In genomic region chr17:49920370-49920769, GRCh38 we compare ENCODE assay signal across 21 cellular contexts. TPM values are rescaled to one million over a fixed set of nuclear protein-coding genes. Genes with fewer than 3 reads are reported as not detected.
A peak's percentile ranks its signal among the peaks of the same experiment; 100 is the strongest.
DNase-seq lines count a peak whose midpoint lies in the region; ATAC-seq, FAIRE-seq and TF ChIP-seq lines count a peak whose summit lies in the region.
"Had no signal": no experiment of that assay in that cellular context is flagged by ENCODE, and none has a peak within 500 bp of the region (broad histone marks: within the 10 kb centered on the region; RNA-seq: fewer than 3 reads in every experiment).

No MANE protein-coding gene starts in this region.

- in situ Hi-C loops in K562 (cut with MboI), result no loop called here

- TF ChIP-seq POLR2A in K562 (conservative IDR thresholded peaks at IDR 0.05), result no peak
- no peak for TF ChIP-seq POLR2A in spleen (IDR thresholded peaks at IDR 0.05)

- peaks cover 49% of the 10 kb centered on the region for H3K27me3 Mint-ChIP-seq in progenitor cell of endocrine pancreas
- H3K27me3 Mint-ChIP-seq in glutamatergic neuron (ENCODE audit: unreplicated experiment), result peaks cover 8% of the 10 kb centered on the region

- H3K36me3 ChIP-seq in HEK293 (ENCODE audit: control insufficient read depth in 2 of 2, insufficient read depth in 1 of 2, low read length in 2 of 2) (no peaks in the 10 kb centered on the region), PC-3 (ENCODE audit: low read depth, low read length) (no peaks in the 10 kb centered on the region), K562 (ENCODE audit: control insufficient read depth, insufficient read depth, low read length) (no peaks in the 10 kb centered on the region), spleen (no peaks in the 10 kb centered on the region), small intestine (ENCODE audit: control insufficient read depth in 2 of 2, insufficient read depth in 2 of 2, low read length in 2 of 2) (no peaks in the 10 kb centered on the region)
- H3K36me3 ChIP-seq: BE2C had no signal

- no peaks in the 10 kb centered on the region for H3K9me1 ChIP-seq in K562 (ENCODE audit: control insufficient read depth, insufficient read depth, low read length)

- H3K79me2 ChIP-seq in PC-3 (ENCODE audit: low read length) (no peaks in the 10 kb centered on the region), K562 (ENCODE audit: control insufficient read depth, insufficient read depth, low read length) (no peaks in the 10 kb centered on the region)

- TF ChIP-seq EP300 in K562 (IDR thresholded peaks at IDR 0.05; ENCODE audit: low read length), result no peak

- no peak overlapping the region for H3K4me2 ChIP-seq in PC-3 (ENCODE audit: low read length)
- H3K4me2 ChIP-seq in K562 (ENCODE audit: insufficient read depth, low read length), result no peak overlapping the region
- H3K4me2 ChIP-seq: A549 had no signal

- H3K27ac Mint-ChIP-seq in progenitor cell of endocrine pancreas (peak overlapping the region; percentile 64), glutamatergic neuron (ENCODE audit: unreplicated experiment) (no peak overlapping the region)
- H3K27ac Mint-ChIP-seq: CD8-positive, alpha-beta T cell had no signal

- POLR2A ChIA-PET in HEK293 (lab: Yijun Ruan, JAX) (interaction anchor here (0.5 kb wide), 1 partner anchor 69 kb away, joined by 4 read pairs; no protein-coding TSS in a partner anchor), PC-3 (lab: Charles Lee; ENCODE audit: unreplicated experiment) (no interaction called here), K562 (lab: Yijun Ruan, JAX) (interaction anchor here (0.6 to 0.7 kb wide), 2 partner anchors 128 to 1877 kb away, joined by 3 to 4 read pairs; no protein-coding TSS in a partner anchor)

- H3K4me3 Mint-ChIP-seq in progenitor cell of endocrine pancreas (ENCODE audit: low read depth) (no peak overlapping the region), glutamatergic neuron (ENCODE audit: unreplicated experiment) (no peak overlapping the region)
- H3K4me3 Mint-ChIP-seq: CD8-positive, alpha-beta T cell had no signal

- TF ChIP-seq CTCF in HEK293 (tag by site-specific recombination; IDR thresholded peaks at IDR 0.05), result no peak
- no peak for TF ChIP-seq CTCF in PC-3 (conservative IDR thresholded peaks at IDR 0.05; ENCODE audit: low read depth, low read length)
- no peak for TF ChIP-seq CTCF in K562 (IDR thresholded peaks at IDR 0.05 in 2 of 3, conservative IDR thresholded peaks at IDR 0.05 in 1 of 3; ENCODE audit: insufficient read depth in 2 of 3, low read depth in 1 of 3, low read length in 3 of 3)
- no peak for TF ChIP-seq CTCF in progenitor cell of endocrine pancreas (IDR thresholded peaks at IDR 0.05; ENCODE audit: unreplicated experiment)
- no peak for TF ChIP-seq CTCF in glutamatergic neuron (IDR thresholded peaks at IDR 0.05; ENCODE audit: partially characterized antibody, unreplicated experiment)
- TF ChIP-seq CTCF in spleen (IDR thresholded peaks at IDR 0.05 in 8 of 11, conservative IDR thresholded peaks at IDR 0.05 in 3 of 11), result no peak

- WGBS in K562 (ENCODE audit: insufficient coverage, low coverage, missing lambda C conversion rate), result 2% methylated on average over 6 of the region's 6 CpGs
- WGBS in spleen, 5 donors, result 83 to 89% (median 84%) methylated on average over 4 to 6 of the region's 6 CpGs
- WGBS in small intestine, 3 donors, result 57 to 81% (median 68%) methylated on average over 6 of the region's 6 CpGs

- H2AFZ ChIP-seq in PC-3 (ENCODE audit: low read length) (no peak overlapping the region), K562 (ENCODE audit: low read depth, low read length) (no peak overlapping the region)

- H3K4me1 ChIP-seq in HEK293 (ENCODE audit: control insufficient read depth, insufficient read depth, low read length) (no peaks in the 10 kb centered on the region), PC-3 (ENCODE audit: insufficient read depth, low read length) (no peaks in the 10 kb centered on the region), K562 (replicated peaks in 1 of 2; ENCODE audit: control insufficient read depth in 2 of 2, insufficient read depth in 2 of 2, low read length in 2 of 2) (no peaks in the 10 kb centered on the region), spleen (no peaks in the 10 kb centered on the region), small intestine (ENCODE audit: control insufficient read depth in 2 of 2, insufficient read depth in 1 of 2, low read depth in 1 of 2, low read length in 1 of 2) (no peaks in the 10 kb centered on the region)
- H3K4me1 ChIP-seq: BE2C had no signal

- H3K36me3 Mint-ChIP-seq in progenitor cell of endocrine pancreas (ENCODE audit: insufficient read depth) (no peaks in the 10 kb centered on the region), glutamatergic neuron (ENCODE audit: unreplicated experiment) (no peaks in the 10 kb centered on the region)
- H3K36me3 Mint-ChIP-seq: CD8-positive, alpha-beta T cell had no signal

- H3K9me3 Mint-ChIP-seq in progenitor cell of endocrine pancreas (ENCODE audit: low read depth) (no peaks in the 10 kb centered on the region), glutamatergic neuron (ENCODE audit: unreplicated experiment) (peaks cover 2% of the 10 kb centered on the region)
- H3K9me3 Mint-ChIP-seq: CD8-positive, alpha-beta T cell had no signal

- H3F3A ChIP-seq in PC-3 (ENCODE audit: low read length, unreplicated experiment), result no peaks in the 10 kb centered on the region

- no peaks in the 10 kb centered on the region for H4K20me1 ChIP-seq in PC-3 (ENCODE audit: low read length)
- peaks cover 5% of the 10 kb centered on the region; the same call in 1 of the 2 replicates for H4K20me1 ChIP-seq in K562 (replicated peaks; ENCODE audit: control insufficient read depth, insufficient read depth, low read length)

- 0 out of 2 replicates have a peak, but pooled peaks cover 6% of the 10 kb centered on the region for H3K27me3 ChIP-seq in PC-3 (ENCODE audit: low read length)
- H3K27me3 ChIP-seq in K562 (ENCODE audit: control insufficient read depth in 2 of 2, insufficient read depth in 2 of 2, low read length in 2 of 2), result peaks cover 7 to 53% of the 10 kb centered on the region in 2 experiments
- H3K27me3 ChIP-seq in spleen (replicated peaks in 1 of 7), result peaks cover 0 to 52% (median 4%) of the 10 kb centered on the region in 7 donors
- H3K27me3 ChIP-seq in small intestine (ENCODE audit: control insufficient read depth in 2 of 2, insufficient read depth in 2 of 2, low read length in 2 of 2), result no peaks in the 10 kb centered on the region
- H3K27me3 ChIP-seq: BE2C had no signal

- H3K9me3 ChIP-seq in HEK293 (ENCODE audit: control insufficient read depth, insufficient read depth, low read depth, low read length) (no peaks in the 10 kb centered on the region), PC-3 (ENCODE audit: low read length) (no peaks in the 10 kb centered on the region), K562 (replicated peaks; ENCODE audit: control insufficient read depth, insufficient read depth, low read depth, low read length) (no peaks in the 10 kb centered on the region), spleen (no peaks in the 10 kb centered on the region), small intestine (ENCODE audit: control insufficient read depth, low read depth) (no peaks in the 10 kb centered on the region)
- H3K9me3 ChIP-seq: A549, BE2C had no signal

- TF ChIP-seq RAD21 in K562 (CRISPR knock-in tag; conservative IDR thresholded peaks at IDR 0.05 in 1 of 2, IDR thresholded peaks at IDR 0.05 in 1 of 2), result no peak

- H3K9ac ChIP-seq in PC-3 (ENCODE audit: low read length) (no peak overlapping the region), K562 (ENCODE audit: insufficient read depth in 1 of 2, low read depth in 2 of 2, low read length in 2 of 2) (no peak overlapping the region; a peak in 1 of 4 replicates)

- intact Hi-C loops in PC-3 (cut with micrococcal nuclease), result no loop called here
- intact Hi-C loops in K562 (cut with micrococcal nuclease), result no loop called here
- intact Hi-C loops in spleen (cut with DNase I; ENCODE audit: low total_unique reads), result no loop called here

- H3K4me3 ChIP-seq in HEK293 (ENCODE audit: low read depth, low read length) (no peak overlapping the region), PC-3 (ENCODE audit: low read length) (no peak overlapping the region), K562 (no peak overlapping the region), spleen (no peak overlapping the region), small intestine (ENCODE audit: low read depth in 1 of 2, low read length in 2 of 2) (no peak overlapping the region)
- H3K4me3 ChIP-seq: A549 had no signal

- DNase-seq in PC-3 (peak; percentile 24), K562 (ENCODE audit: extremely low read depth in 1 of 4, low spot score in 3 of 4) (no peak), progenitor cell of endocrine pancreas (ENCODE audit: low spot score, unreplicated experiment) (no peak), glutamatergic neuron (no peak), spleen (no peak), small intestine (no peak)
- DNase-seq: BE2C; CD8-positive, alpha-beta T cell; COR-L47; DMS153; DMS79 treated with DMSO at 0.1 percent for 48 hours; EL; GOT3; HCEC 1CT; IMR-90 had no signal

- ATAC-seq in PC-3, result no peak
- ATAC-seq in K562, result no peak
- ATAC-seq: CD8-positive, alpha-beta T cell had no signal

- no peak for FAIRE-seq in K562 (lab: Jason Lieb, UNC)
- FAIRE-seq in small intestine (lab: Jason Lieb, UNC), result no peak
- FAIRE-seq: A549, D721Med, G401.6, GM12891 had no signal

- BruUV-seq in PC-3 (replicated peaks; lab: Mats Ljungman, UMichigan), result no TSS peak
- BruUV-seq in K562 (replicated peaks; lab: Mats Ljungman, UMichigan), result no TSS peak

- CTCF ChIA-PET in HEK293 (lab: Yijun Ruan, JAX), result interaction anchor here (0.6 to 1.9 kb wide), 5 partner anchors 9 to 88 kb away, joined by 3 to 9 read pairs (median 4); no protein-coding TSS in a partner anchor
- CTCF ChIA-PET in PC-3 (lab: Charles Lee), result no interaction called here
- CTCF ChIA-PET in K562 (lab: Yijun Ruan, JAX; ENCODE audit: low intra/inter-chr PET ratio), result no interaction called here

- H3K4me1 Mint-ChIP-seq in progenitor cell of endocrine pancreas (ENCODE audit: low read depth), result peaks cover 2% of the 10 kb centered on the region
- H3K4me1 Mint-ChIP-seq in glutamatergic neuron (ENCODE audit: low read depth, unreplicated experiment), result no peaks in the 10 kb centered on the region

- no peak overlapping the region for H3K27ac ChIP-seq in HEK293 (ENCODE audit: extremely low read depth, low read depth, low read length)
- H3K27ac ChIP-seq in PC-3 (ENCODE audit: low read length), result no peak overlapping the region
- H3K27ac ChIP-seq in K562 (ENCODE audit: extremely low read depth, low read depth, low read length), result no peak overlapping the region
- H3K27ac ChIP-seq in spleen, result no peak overlapping the region
- no peak overlapping the region for H3K27ac ChIP-seq in small intestine (ENCODE audit: low read depth in 1 of 2, low read length in 1 of 2)
- H3K27ac ChIP-seq: A549, C4-2B had no signal

- H3K9me2 ChIP-seq in PC-3 (replicated peaks; ENCODE audit: low read length), result no peaks in the 10 kb centered on the region

RNA-seq across cellular contexts. Expression of gene DLX4, which starts 48.6 kb away (rescaled TPM):
- total RNA-seq in PC-3 (2014; rRNA removed) (0.35 and 0.44 TPM in 2 replicates), K562 (2014; rRNA removed) (0.32 and 0.41 TPM in 2 replicates), K562 (2014; rRNA removed; fragmentation: Illumina TruSeq; extraction: Trizol) (0.25 and 0.32 TPM in 2 replicates), K562 (2015; rRNA removed; fragmentation: Illumina TruSeq; extraction: Trizol) (0.58 and 0.83 TPM in 2 replicates), K562 (2021) (1.7 TPM in 2 replicates), progenitor cell of endocrine pancreas (1.9 and 2.4 TPM in 2 replicates), glutamatergic neuron (ENCODE audit: unreplicated experiment) (0.29 TPM), spleen (1 to 10 TPM in 1 of 7 donors, under 1 TPM in 4, not detected in 2; 0.23 to 1.1 (median 0.57) TPM)
- total RNA-seq in K562 (2011; cell fraction: chromatin; rRNA removed; ENCODE audit: low replicate concordance), result 2.6 and 9.0 TPM in 2 replicates
- 5.0 and 6.3 TPM in 2 replicates for total RNA-seq in K562 (2011; cell fraction: nucleolus; rRNA removed)
- total RNA-seq in K562 (2011; cell fraction: nucleoplasm; rRNA removed), result 3.4 and 4.4 TPM in 2 replicates
- polyA plus RNA-seq in K562 (2011; rRNA removed) (1.6 and 2.2 TPM in 2 replicates), K562 (2014; fragmentation: Illumina TruSeq; extraction: Trizol) (0.96 and 1.1 TPM in 2 replicates), K562 (2014; fragmentation: Nextera tagmentation; extraction: Ambion mirVana) (under 1 TPM; 0.15 to 0.39 TPM), K562 (2014; rRNA removed) (0.58 and 1.2 TPM in 2 replicates), spleen (under 1 TPM; 0.09 to 0.29 (median 0.22) TPM), small intestine (1 to 10 TPM in 1 of 3 donors, not detected in 2; 1.3 TPM)
- 0.84 and 2.2 TPM in 2 replicates for polyA plus RNA-seq in K562 (2011; cell fraction: cytosol; rRNA removed)
- 5.6 and 15.3 TPM in 2 replicates for polyA plus RNA-seq in K562 (2011; cell fraction: nucleus; rRNA removed)
- 1.6 and 4.2 TPM in 2 replicates for polyA plus RNA-seq in K562 (2012)
- polyA minus RNA-seq in K562 (2011; rRNA and poly(A)+ RNA removed), result 0.72 and 1.4 TPM in 2 replicates
- polyA minus RNA-seq in K562 (2011; cell fraction: cytosol; rRNA and poly(A)+ RNA removed), result 0.82 and 1.2 TPM in 2 replicates
- 0.67 and 3.2 TPM in 2 replicates for polyA minus RNA-seq in K562 (2011; cell fraction: nucleus; rRNA and poly(A)+ RNA removed)
- total RNA-seq: IMR-90 had no signal
- polyA plus RNA-seq: IMR-90 had no signal
